8 cellular contexts compared by ENCODE assay signal in genomic region chr5:157820593-157821252, GRCh38. TPM values are rescaled to one million over a fixed set of nuclear protein-coding genes. Genes with fewer than 3 reads are reported as not detected.
A peak's percentile ranks its signal among the peaks of the same experiment; 100 is the strongest.
DNase-seq lines count a peak whose midpoint lies in the region; ATAC-seq and TF ChIP-seq lines count a peak whose summit lies in the region.

No MANE protein-coding gene starts in this region.

- TF ChIP-seq POLR2A in breast epithelium (IDR thresholded peaks at IDR 0.05), result no peak

- 34% methylated on average over 6 of the region's 6 CpGs for WGBS in lung, 2 donors

- TF ChIP-seq CTCF in AG04450 (IDR thresholded peaks at IDR 0.05; ENCODE audit: low read depth, low read length), result peak; percentile 68
- peak; percentile 27 to 43 (median 41) for TF ChIP-seq CTCF in breast epithelium (IDR thresholded peaks at IDR 0.05)
- peak; percentile 12 for TF ChIP-seq CTCF in lung (IDR thresholded peaks at IDR 0.05; ENCODE audit: control extremely low read depth, extremely low read depth)

- H3K4me3 ChIP-seq in AG04450 (ENCODE audit: low read depth, low read length), result no peak overlapping the region
- H3K4me3 ChIP-seq in breast epithelium, result no peak overlapping the region
- no peak overlapping the region for H3K4me3 ChIP-seq in lung

- DNase-seq in AG04450 (ENCODE audit: low read depth, low spot score) (peak; percentile 6), GM03348 (ENCODE audit: low spot score) (peak; percentile 52), NCI-H460 (ENCODE audit: extremely low read depth, low read depth) (peak; percentile 43), breast epithelium (ENCODE audit: low spot score in 2 of 2) (no peak), lung (ENCODE audit: low spot score) (no peak)

- H3K27me3 ChIP-seq in AG04450 (ENCODE audit: control insufficient read depth, insufficient read depth, low read length) (no peaks in the 10 kb centered on the region), breast epithelium (no peaks in the 10 kb centered on the region), lung (ENCODE audit: control insufficient read depth, insufficient read depth) (no peaks in the 10 kb centered on the region)

- intact Hi-C loops in breast epithelium (cut with DNase I; ENCODE audit: low total_unique reads), result no loop called here

- CTCF ChIA-PET in AG04450 (lab: Charles Lee), result interaction anchor here (0.6 to 4.4 kb wide), 15 partner anchors 11 to 254 kb away, joined by 3 to 80 read pairs (median 5); partner anchors contain the start of gene CLINT1

- H3K36me3 ChIP-seq in breast epithelium, result no peaks in the 10 kb centered on the region
- no peaks in the 10 kb centered on the region for H3K36me3 ChIP-seq in lung (ENCODE audit: control insufficient read depth in 2 of 2, insufficient read depth in 2 of 2, low read length in 2 of 2)

- POLR2A ChIA-PET in AG04450 (lab: Yijun Ruan, JAX), result no interaction called here

- H3K4me1 ChIP-seq in breast epithelium (peaks cover 0 to 21% of the 10 kb centered on the region in 2 donors), lung (ENCODE audit: control insufficient read depth in 2 of 2, insufficient read depth in 2 of 2, low read length in 2 of 2) (peaks cover 2 to 4% of the 10 kb centered on the region in 2 donors)

- ATAC-seq in lung (ENCODE audit: insufficient read depth, low FRiP score), result peak; percentile 58
- ATAC-seq in GM19452 (IDR thresholded peaks at IDR 0.05; ENCODE audit: unreplicated experiment), result no peak
- no peak for ATAC-seq in GM21360 (IDR thresholded peaks at IDR 0.05; ENCODE audit: unreplicated experiment)
- no peak for ATAC-seq in GM18909 (IDR thresholded peaks at IDR 0.05; ENCODE audit: poor library complexity, unreplicated experiment)

- H3K9me3 ChIP-seq in AG04450 (ENCODE audit: control insufficient read depth, insufficient read depth, low read length), result no peaks in the 10 kb centered on the region
- H3K9me3 ChIP-seq in breast epithelium, result no peaks in the 10 kb centered on the region
- no peaks in the 10 kb centered on the region for H3K9me3 ChIP-seq in lung (ENCODE audit: control insufficient read depth in 2 of 2, insufficient read depth in 1 of 2, low read length in 1 of 2)

- H3K27ac ChIP-seq in AG04450 (ENCODE audit: low read depth, low read length) (no peak overlapping the region), breast epithelium (peak overlapping the region; percentile 21 to 70), lung (ENCODE audit: low read depth in 1 of 2, low read length in 1 of 2) (no peak overlapping the region)

RNA-seq across cellular contexts. Expression of gene CLINT1, which starts 38.2 kb away (rescaled TPM):
- polyA plus RNA-seq in AG04450 (2011; rRNA removed) (103 and 107 TPM in 2 replicates), lung (10 to 100 TPM; 39.7 to 61.7 TPM)
- polyA minus RNA-seq in AG04450 (2011; rRNA and poly(A)+ RNA removed), result 186 and 234 TPM in 2 replicates
- total RNA-seq in NCI-H460 (2014; rRNA removed; shearing (Covaris generic)), result 80.4 and 103 TPM in 2 replicates
- polyA plus RNA-seq in NCI-H460 (2014; cell fraction: nucleus; rRNA removed), result 196 and 233 TPM in 2 replicates
- total RNA-seq in breast epithelium (100 to 1,000 TPM in 1 of 3 donors, 10 to 100 TPM in 2; 86.5 to 157 (median 89.5) TPM), lung (100 to 1,000 TPM in 1 of 2 donors, 10 to 100 TPM in 1; 70.7 to 171 TPM)

Comparison
In these comparisons a context has a peak if more than half of its experiments do, and no peak if none do; other contexts are left out.
1. DNase-seq: peak in AG04450 (single experiment), GM03348 (single experiment) and NCI-H460 (single experiment); none in breast epithelium (0 of 2) and lung (single experiment).
2. H3K27ac ChIP-seq: peak in breast epithelium (2 of 2); none in AG04450 (single experiment) and lung (0 of 2).
3. CTCF ChIP-seq: peak in every context shown above with its lines; median percentile 68 in AG04450; 41 in breast epithelium; 12 in lung.